Comparison of ENCODE assay signal across 10 cellular contexts in genomic region chr1:38476111-38476783, GRCh38.
DNase-seq lines count a peak whose midpoint lies in the region; ATAC-seq and TF ChIP-seq lines count a peak whose summit lies in the region.
"Had no signal": no experiment of that assay in that cellular context is flagged by ENCODE, and none has a peak within 500 bp of the region (broad histone marks: within the 10 kb centered on the region; RNA-seq: fewer than 3 reads in every experiment).

No MANE protein-coding gene starts in this region.

- TF ChIP-seq POLR2A in suprapubic skin (IDR thresholded peaks at IDR 0.05): no peak

- WGBS in suprapubic skin: 20% methylated on average over 31 of the region's 46 CpGs

- peak overlapping the region; percentile 27 for H3K27ac Mint-ChIP-seq in activated naive CD8-positive, alpha-beta T cell treated with anti-CD3 and anti-CD28 coated beads, Interleukin-2, amount 50 U/mL, for 24 hours
- H3K27ac Mint-ChIP-seq in activated naive CD8-positive, alpha-beta T cell treated with anti-CD3 and anti-CD28 coated beads for 36 hours: no peak overlapping the region
- H3K27ac Mint-ChIP-seq in brain: peak overlapping the region; percentile 25 to 93 (median 91)

- H3K27ac ChIP-seq in lower lobe of right lung: peak overlapping the region; percentile 69
- no peak overlapping the region for H3K27ac ChIP-seq in suprapubic skin
- H3K27ac ChIP-seq in tibial artery: no peak overlapping the region

- no peak for TF ChIP-seq CTCF in brain (conservative IDR thresholded peaks at IDR 0.05)
- no peak for TF ChIP-seq CTCF in lower lobe of right lung (IDR thresholded peaks at IDR 0.05)
- no peak for TF ChIP-seq CTCF in suprapubic skin (IDR thresholded peaks at IDR 0.05)
- no peak for TF ChIP-seq CTCF in tibial artery (IDR thresholded peaks at IDR 0.05)

- H3K4me3 ChIP-seq in lower lobe of right lung (peak overlapping the region; percentile 28), suprapubic skin (peak overlapping the region; percentile 34), tibial artery (peak overlapping the region in 1 of 2 donors; percentile 21)

- no peak for ATAC-seq in activated naive CD8-positive, alpha-beta T cell treated with anti-CD3 and anti-CD28 coated beads, Interleukin-2, amount 50 U/mL, for 24 hours
- ATAC-seq in lower lobe of right lung: peak; percentile 69 to 90

- H3K9me3 ChIP-seq in lower lobe of right lung (no peaks in the 10 kb centered on the region), suprapubic skin (no peaks in the 10 kb centered on the region), tibial artery (peaks cover 0 to 5% (median 3%) of the 10 kb centered on the region in 3 donors)

- peaks cover 14% of the 10 kb centered on the region for H3K9me3 Mint-ChIP-seq in activated naive CD8-positive, alpha-beta T cell treated with anti-CD3 and anti-CD28 coated beads, Interleukin-2, amount 50 U/mL, for 24 hours
- H3K9me3 Mint-ChIP-seq in activated naive CD8-positive, alpha-beta T cell treated with anti-CD3 and anti-CD28 coated beads for 36 hours: peaks cover 6% of the 10 kb centered on the region
- peaks cover 16 to 27% (median 24%) of the 10 kb centered on the region in 5 experiments for H3K9me3 Mint-ChIP-seq in brain

- H3K4me1 ChIP-seq in lower lobe of right lung (peaks cover 16% of the 10 kb centered on the region), suprapubic skin (peaks cover 20% of the 10 kb centered on the region), tibial artery (peaks cover 0 to 6% (median 3%) of the 10 kb centered on the region in 4 donors)

- no peak for TF ChIP-seq EP300 in suprapubic skin (IDR thresholded peaks at IDR 0.05)

- peaks cover 23% of the 10 kb centered on the region for H3K27me3 ChIP-seq in lower lobe of right lung (ENCODE audit: low read depth)
- H3K27me3 ChIP-seq in suprapubic skin: peaks cover 38% of the 10 kb centered on the region
- H3K27me3 ChIP-seq in tibial artery: peaks cover 0 to 26% of the 10 kb centered on the region in 2 donors

- H3K4me3 Mint-ChIP-seq in activated naive CD8-positive, alpha-beta T cell treated with anti-CD3 and anti-CD28 coated beads, Interleukin-2, amount 50 U/mL, for 24 hours: peak overlapping the region; percentile 50
- no peak overlapping the region for H3K4me3 Mint-ChIP-seq in activated naive CD8-positive, alpha-beta T cell treated with anti-CD3 and anti-CD28 coated beads for 36 hours
- peak overlapping the region; percentile 80 to 84 (median 82) for H3K4me3 Mint-ChIP-seq in brain

- peaks cover 10% of the 10 kb centered on the region for H3K4me1 Mint-ChIP-seq in activated naive CD8-positive, alpha-beta T cell treated with anti-CD3 and anti-CD28 coated beads, Interleukin-2, amount 50 U/mL, for 24 hours
- H3K4me1 Mint-ChIP-seq in activated naive CD8-positive, alpha-beta T cell treated with anti-CD3 and anti-CD28 coated beads for 36 hours: peaks cover 16% of the 10 kb centered on the region
- peaks cover 31% of the 10 kb centered on the region for H3K4me1 Mint-ChIP-seq in brain

- intact Hi-C loops in lower lobe of right lung (cut with DNase I) (no loop called here), tibial artery (cut with DNase I; ENCODE audit: low total_unique reads) (no loop called here)

- DNase-seq in activated naive CD8-positive, alpha-beta T cell treated with anti-CD3 and anti-CD28 coated beads, Interleukin-2, amount 50 U/mL, for 24 hours: no peak
- DNase-seq in activated naive CD8-positive, alpha-beta T cell treated with anti-CD3 and anti-CD28 coated beads for 36 hours: no peak
- DNase-seq in lower lobe of right lung (peak; percentile 58), suprapubic skin (ENCODE audit: low spot score in 2 of 2) (no peak), tibial artery (no peak), NCI-H1092 treated with DMSO at 0.1 percent for 48 hours (lab: John Stamatoyannopoulos, UW) (no peak)
- no peak for DNase-seq in activated CD4-positive, alpha-beta T cell treated with anti-CD3 and anti-CD28 coated beads, Interleukin-2, amount 50 U/mL, for 48 hours
- DNase-seq: activated CD4-positive, alpha-beta T cell treated with anti-CD3 and anti-CD28 coated beads, Interleukin-2, amount 50 U/mL, for 1 hour; NCI-H1694 had no signal

- H3K27me3 Mint-ChIP-seq in activated naive CD8-positive, alpha-beta T cell treated with anti-CD3 and anti-CD28 coated beads, Interleukin-2, amount 50 U/mL, for 24 hours: peaks cover 59% of the 10 kb centered on the region
- peaks cover 73% of the 10 kb centered on the region for H3K27me3 Mint-ChIP-seq in activated naive CD8-positive, alpha-beta T cell treated with anti-CD3 and anti-CD28 coated beads for 36 hours
- peaks cover 84% of the 10 kb centered on the region for H3K27me3 Mint-ChIP-seq in brain

- peaks cover 2% of the 10 kb centered on the region for H3K36me3 Mint-ChIP-seq in activated naive CD8-positive, alpha-beta T cell treated with anti-CD3 and anti-CD28 coated beads, Interleukin-2, amount 50 U/mL, for 24 hours (ENCODE audit: low read depth)
- H3K36me3 Mint-ChIP-seq in activated naive CD8-positive, alpha-beta T cell treated with anti-CD3 and anti-CD28 coated beads for 36 hours: peaks cover 1% of the 10 kb centered on the region
- H3K36me3 Mint-ChIP-seq in brain: no peaks in the 10 kb centered on the region

- no peaks in the 10 kb centered on the region for H3K36me3 ChIP-seq in lower lobe of right lung
- H3K36me3 ChIP-seq in suprapubic skin: no peaks in the 10 kb centered on the region
- no peaks in the 10 kb centered on the region for H3K36me3 ChIP-seq in tibial artery
